In the genomic region with DNA sequence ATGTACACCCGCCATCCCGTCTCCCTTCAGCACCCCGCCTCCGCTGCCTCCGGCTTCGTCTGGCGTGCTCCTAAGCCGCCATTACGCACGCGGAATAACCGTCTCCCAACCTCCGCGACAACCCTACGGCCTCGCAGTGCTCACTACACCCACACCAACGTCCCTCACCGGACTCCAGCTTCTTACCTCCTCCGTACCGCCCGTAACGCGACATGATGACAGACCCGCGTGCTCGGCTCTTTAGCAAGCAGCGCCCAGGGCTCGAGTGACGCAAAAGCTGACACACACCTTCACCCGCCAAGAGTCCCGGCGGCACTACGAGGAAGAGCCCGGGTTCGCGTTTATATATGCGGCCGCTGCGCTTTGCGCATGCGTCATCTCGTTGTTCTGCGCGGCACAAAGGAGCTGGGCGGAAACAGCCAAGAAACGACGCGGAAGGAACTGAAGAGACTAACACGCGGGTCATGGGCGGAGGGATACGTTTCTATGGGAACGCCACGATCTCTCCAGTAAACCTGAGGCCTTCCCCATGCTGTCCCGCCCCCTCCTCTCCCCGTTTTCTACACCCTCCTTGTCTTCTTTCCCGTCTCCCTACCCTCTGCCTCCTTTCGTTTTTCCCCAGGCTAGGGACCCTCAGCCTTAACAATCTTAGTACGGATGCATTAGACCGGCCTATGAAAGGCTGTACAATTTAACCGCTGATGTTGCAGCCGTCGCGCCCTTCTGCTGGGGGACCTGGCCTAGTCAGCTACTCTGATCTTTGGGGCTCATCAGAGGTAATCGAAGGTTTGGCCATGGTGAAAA, we compare ENCODE assay signal across 1 cellular context.
A peak's percentile ranks its signal among the peaks of the same experiment; 100 is the strongest.
TF ChIP-seq lines count a peak whose summit lies in the region.

A gene (minus strand): TSS at position 319 of the 804 bp plus-strand sequence. CDS start 105 bp downstream, at position 214.

TF ChIP-seq in GM12878, 131 proteins besides CTCF, POLR2A, EP300 and RAD21 (continued from another document and continues in another):
- TF ChIP-seq, protein P1, sequence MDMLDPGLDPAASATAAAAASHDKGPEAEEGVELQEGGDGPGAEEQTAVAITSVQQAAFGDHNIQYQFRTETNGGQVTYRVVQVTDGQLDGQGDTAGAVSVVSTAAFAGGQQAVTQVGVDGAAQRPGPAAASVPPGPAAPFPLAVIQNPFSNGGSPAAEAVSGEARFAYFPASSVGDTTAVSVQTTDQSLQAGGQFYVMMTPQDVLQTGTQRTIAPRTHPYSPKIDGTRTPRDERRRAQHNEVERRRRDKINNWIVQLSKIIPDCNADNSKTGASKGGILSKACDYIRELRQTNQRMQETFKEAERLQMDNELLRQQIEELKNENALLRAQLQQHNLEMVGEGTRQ (IDR thresholded peaks at IDR 0.05; ENCODE audit: borderline replicate concordance, low read depth, low read length), result no peak
- peak; percentile 81 for TF ChIP-seq RELA (IDR thresholded peaks at IDR 0.05; ENCODE audit: borderline replicate concordance, partially characterized antibody)
- TF ChIP-seq, protein P2, sequence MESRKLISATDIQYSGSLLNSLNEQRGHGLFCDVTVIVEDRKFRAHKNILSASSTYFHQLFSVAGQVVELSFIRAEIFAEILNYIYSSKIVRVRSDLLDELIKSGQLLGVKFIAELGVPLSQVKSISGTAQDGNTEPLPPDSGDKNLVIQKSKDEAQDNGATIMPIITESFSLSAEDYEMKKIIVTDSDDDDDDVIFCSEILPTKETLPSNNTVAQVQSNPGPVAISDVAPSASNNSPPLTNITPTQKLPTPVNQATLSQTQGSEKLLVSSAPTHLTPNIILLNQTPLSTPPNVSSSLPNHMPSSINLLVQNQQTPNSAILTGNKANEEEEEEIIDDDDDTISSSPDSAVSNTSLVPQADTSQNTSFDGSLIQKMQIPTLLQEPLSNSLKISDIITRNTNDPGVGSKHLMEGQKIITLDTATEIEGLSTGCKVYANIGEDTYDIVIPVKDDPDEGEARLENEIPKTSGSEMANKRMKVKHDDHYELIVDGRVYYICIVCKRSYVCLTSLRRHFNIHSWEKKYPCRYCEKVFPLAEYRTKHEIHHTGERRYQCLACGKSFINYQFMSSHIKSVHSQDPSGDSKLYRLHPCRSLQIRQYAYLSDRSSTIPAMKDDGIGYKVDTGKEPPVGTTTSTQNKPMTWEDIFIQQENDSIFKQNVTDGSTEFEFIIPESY (IDR thresholded peaks at IDR 0.05), result peak; percentile 84
- TF ChIP-seq HDAC6 (IDR thresholded peaks at IDR 0.05; ENCODE audit: unreplicated experiment), result peak; percentile 100
- no peak for TF ChIP-seq ZNF384 (IDR thresholded peaks at IDR 0.05; ENCODE audit: borderline replicate concordance, low read depth, low read length)
- no peak for TF ChIP-seq MYB (IDR thresholded peaks at IDR 0.05; ENCODE audit: borderline replicate concordance, low read depth, low read length)
- no peak for TF ChIP-seq SREBF1 (IDR thresholded peaks at IDR 0.05; ENCODE audit: low read length)
- peak; percentile 95 for TF ChIP-seq SIN3A (IDR thresholded peaks at IDR 0.05; ENCODE audit: low read depth, low read length)
- TF ChIP-seq TAF1 (IDR thresholded peaks at IDR 0.05; ENCODE audit: borderline replicate concordance, low read depth, low read length), result peak; percentile 99
- TF ChIP-seq PML (IDR thresholded peaks at IDR 0.05; ENCODE audit: low read length), result peak; percentile 100
- peak; percentile 65; the same call in 1 of the 2 replicates for TF ChIP-seq IRF4 (IDR thresholded peaks at IDR 0.05; ENCODE audit: low read depth, low read length)
- no peak for TF ChIP-seq YBX1 (IDR thresholded peaks at IDR 0.05)
- peak; percentile 93 for TF ChIP-seq RB1 (IDR thresholded peaks at IDR 0.05; ENCODE audit: borderline replicate concordance)
- peak; percentile 51 for TF ChIP-seq RUNX3 (IDR thresholded peaks at IDR 0.05; ENCODE audit: low read length)
- TF ChIP-seq CBX5 (IDR thresholded peaks at IDR 0.05; ENCODE audit: low read depth), result peak; percentile 66; the same call in 1 of the 2 replicates
- TF ChIP-seq SUPT20H (IDR thresholded peaks at IDR 0.05; ENCODE audit: borderline replicate concordance, control insufficient read depth, low read depth, low read length), result no peak
- peak; percentile 83 for TF ChIP-seq CREB1 (IDR thresholded peaks at IDR 0.05; ENCODE audit: low read depth)
- peak; percentile 96 for TF ChIP-seq BACH1 (IDR thresholded peaks at IDR 0.05; ENCODE audit: borderline replicate concordance)
- TF ChIP-seq, protein P3, sequence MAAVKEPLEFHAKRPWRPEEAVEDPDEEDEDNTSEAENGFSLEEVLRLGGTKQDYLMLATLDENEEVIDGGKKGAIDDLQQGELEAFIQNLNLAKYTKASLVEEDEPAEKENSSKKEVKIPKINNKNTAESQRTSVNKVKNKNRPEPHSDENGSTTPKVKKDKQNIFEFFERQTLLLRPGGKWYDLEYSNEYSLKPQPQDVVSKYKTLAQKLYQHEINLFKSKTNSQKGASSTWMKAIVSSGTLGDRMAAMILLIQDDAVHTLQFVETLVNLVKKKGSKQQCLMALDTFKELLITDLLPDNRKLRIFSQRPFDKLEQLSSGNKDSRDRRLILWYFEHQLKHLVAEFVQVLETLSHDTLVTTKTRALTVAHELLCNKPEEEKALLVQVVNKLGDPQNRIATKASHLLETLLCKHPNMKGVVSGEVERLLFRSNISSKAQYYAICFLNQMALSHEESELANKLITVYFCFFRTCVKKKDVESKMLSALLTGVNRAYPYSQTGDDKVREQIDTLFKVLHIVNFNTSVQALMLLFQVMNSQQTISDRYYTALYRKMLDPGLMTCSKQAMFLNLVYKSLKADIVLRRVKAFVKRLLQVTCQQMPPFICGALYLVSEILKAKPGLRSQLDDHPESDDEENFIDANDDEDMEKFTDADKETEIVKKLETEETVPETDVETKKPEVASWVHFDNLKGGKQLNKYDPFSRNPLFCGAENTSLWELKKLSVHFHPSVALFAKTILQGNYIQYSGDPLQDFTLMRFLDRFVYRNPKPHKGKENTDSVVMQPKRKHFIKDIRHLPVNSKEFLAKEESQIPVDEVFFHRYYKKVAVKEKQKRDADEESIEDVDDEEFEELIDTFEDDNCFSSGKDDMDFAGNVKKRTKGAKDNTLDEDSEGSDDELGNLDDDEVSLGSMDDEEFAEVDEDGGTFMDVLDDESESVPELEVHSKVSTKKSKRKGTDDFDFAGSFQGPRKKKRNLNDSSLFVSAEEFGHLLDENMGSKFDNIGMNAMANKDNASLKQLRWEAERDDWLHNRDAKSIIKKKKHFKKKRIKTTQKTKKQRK (IDR thresholded peaks at IDR 0.05; ENCODE audit: low read depth, low read length), result no peak
- TF ChIP-seq FOXM1 (IDR thresholded peaks at IDR 0.05; ENCODE audit: low read depth, low read length), result peak; percentile 76; the same call in 1 of the 2 replicates
- peak; percentile 92; the same call in 1 of the 2 replicates for TF ChIP-seq ZBED1 (IDR thresholded peaks at IDR 0.05; ENCODE audit: borderline replicate concordance)
- TF ChIP-seq MTA3 (IDR thresholded peaks at IDR 0.05; ENCODE audit: borderline replicate concordance, low read length), result peak; percentile 45; the same call in 1 of the 2 replicates
- no peak for TF ChIP-seq RAD51 (IDR thresholded peaks at IDR 0.05)
- no peak for TF ChIP-seq STAT3 (IDR thresholded peaks at IDR 0.05; ENCODE audit: low read depth, low read length)
- TF ChIP-seq CHD2 (IDR thresholded peaks at IDR 0.05; ENCODE audit: borderline replicate concordance, low read depth, low read length), result peak; percentile 96
- peak; percentile 88 for TF ChIP-seq HDGF (IDR thresholded peaks at IDR 0.05)
- peak; percentile 42; the same call in 1 of the 2 replicates for TF ChIP-seq SMARCA5 (IDR thresholded peaks at IDR 0.05)
- TF ChIP-seq, protein P4, sequence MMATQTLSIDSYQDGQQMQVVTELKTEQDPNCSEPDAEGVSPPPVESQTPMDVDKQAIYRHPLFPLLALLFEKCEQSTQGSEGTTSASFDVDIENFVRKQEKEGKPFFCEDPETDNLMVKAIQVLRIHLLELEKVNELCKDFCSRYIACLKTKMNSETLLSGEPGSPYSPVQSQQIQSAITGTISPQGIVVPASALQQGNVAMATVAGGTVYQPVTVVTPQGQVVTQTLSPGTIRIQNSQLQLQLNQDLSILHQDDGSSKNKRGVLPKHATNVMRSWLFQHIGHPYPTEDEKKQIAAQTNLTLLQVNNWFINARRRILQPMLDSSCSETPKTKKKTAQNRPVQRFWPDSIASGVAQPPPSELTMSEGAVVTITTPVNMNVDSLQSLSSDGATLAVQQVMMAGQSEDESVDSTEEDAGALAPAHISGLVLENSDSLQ (IDR thresholded peaks at IDR 0.05), result no peak
- TF ChIP-seq CBX3 (IDR thresholded peaks at IDR 0.05; ENCODE audit: borderline replicate concordance, low read depth), result no peak
- peak; percentile 53; the same call in 1 of the 2 replicates for TF ChIP-seq MTA2 (IDR thresholded peaks at IDR 0.05; ENCODE audit: low read depth)
- TF ChIP-seq NR2F1 (conservative IDR thresholded peaks at IDR 0.05), result peak; percentile 48
- no peak for TF ChIP-seq NFXL1 (IDR thresholded peaks at IDR 0.05; ENCODE audit: borderline replicate concordance)
- TF ChIP-seq, protein P5, sequence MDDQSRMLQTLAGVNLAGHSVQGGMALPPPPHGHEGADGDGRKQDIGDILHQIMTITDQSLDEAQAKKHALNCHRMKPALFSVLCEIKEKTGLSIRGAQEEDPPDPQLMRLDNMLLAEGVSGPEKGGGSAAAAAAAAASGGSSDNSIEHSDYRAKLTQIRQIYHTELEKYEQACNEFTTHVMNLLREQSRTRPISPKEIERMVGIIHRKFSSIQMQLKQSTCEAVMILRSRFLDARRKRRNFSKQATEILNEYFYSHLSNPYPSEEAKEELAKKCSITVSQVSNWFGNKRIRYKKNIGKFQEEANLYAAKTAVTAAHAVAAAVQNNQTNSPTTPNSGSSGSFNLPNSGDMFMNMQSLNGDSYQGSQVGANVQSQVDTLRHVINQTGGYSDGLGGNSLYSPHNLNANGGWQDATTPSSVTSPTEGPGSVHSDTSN (IDR thresholded peaks at IDR 0.05; ENCODE audit: insufficient replicate concordance, low read depth, low read length), result peak; percentile 78
- TF ChIP-seq RBBP5 (conservative IDR thresholded peaks at IDR 0.05), result no peak
- peak; percentile 97 for TF ChIP-seq TCF3 (IDR thresholded peaks at IDR 0.05; ENCODE audit: borderline replicate concordance, insufficient read depth, low read depth, low read length)
- no peak for TF ChIP-seq PAX8 (IDR thresholded peaks at IDR 0.05)
- TF ChIP-seq BMI1 (IDR thresholded peaks at IDR 0.05; ENCODE audit: borderline replicate concordance), result peak; percentile 92
- TF ChIP-seq, protein P6, sequence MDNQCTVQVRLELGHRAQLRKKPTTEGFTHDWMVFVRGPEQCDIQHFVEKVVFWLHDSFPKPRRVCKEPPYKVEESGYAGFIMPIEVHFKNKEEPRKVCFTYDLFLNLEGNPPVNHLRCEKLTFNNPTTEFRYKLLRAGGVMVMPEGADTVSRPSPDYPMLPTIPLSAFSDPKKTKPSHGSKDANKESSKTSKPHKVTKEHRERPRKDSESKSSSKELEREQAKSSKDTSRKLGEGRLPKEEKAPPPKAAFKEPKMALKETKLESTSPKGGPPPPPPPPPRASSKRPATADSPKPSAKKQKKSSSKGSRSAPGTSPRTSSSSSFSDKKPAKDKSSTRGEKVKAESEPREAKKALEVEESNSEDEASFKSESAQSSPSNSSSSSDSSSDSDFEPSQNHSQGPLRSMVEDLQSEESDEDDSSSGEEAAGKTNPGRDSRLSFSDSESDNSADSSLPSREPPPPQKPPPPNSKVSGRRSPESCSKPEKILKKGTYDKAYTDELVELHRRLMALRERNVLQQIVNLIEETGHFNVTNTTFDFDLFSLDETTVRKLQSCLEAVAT (IDR thresholded peaks at IDR 0.05), result peak; percentile 98
- TF ChIP-seq TARDBP (IDR thresholded peaks at IDR 0.05; ENCODE audit: borderline replicate concordance), result peak; percentile 79; the same call in 1 of the 2 replicates
- TF ChIP-seq ZNF207 (IDR thresholded peaks at IDR 0.05; ENCODE audit: borderline replicate concordance), result peak; percentile 96
- TF ChIP-seq SP1 (IDR thresholded peaks at IDR 0.05; ENCODE audit: low read depth, low read length), result no peak
- peak; percentile 82 for TF ChIP-seq PAX5 (IDR thresholded peaks at IDR 0.05; ENCODE audit: borderline replicate concordance, low read depth, low read length)
- TF ChIP-seq, protein P7, sequence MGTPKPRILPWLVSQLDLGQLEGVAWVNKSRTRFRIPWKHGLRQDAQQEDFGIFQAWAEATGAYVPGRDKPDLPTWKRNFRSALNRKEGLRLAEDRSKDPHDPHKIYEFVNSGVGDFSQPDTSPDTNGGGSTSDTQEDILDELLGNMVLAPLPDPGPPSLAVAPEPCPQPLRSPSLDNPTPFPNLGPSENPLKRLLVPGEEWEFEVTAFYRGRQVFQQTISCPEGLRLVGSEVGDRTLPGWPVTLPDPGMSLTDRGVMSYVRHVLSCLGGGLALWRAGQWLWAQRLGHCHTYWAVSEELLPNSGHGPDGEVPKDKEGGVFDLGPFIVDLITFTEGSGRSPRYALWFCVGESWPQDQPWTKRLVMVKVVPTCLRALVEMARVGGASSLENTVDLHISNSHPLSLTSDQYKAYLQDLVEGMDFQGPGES (IDR thresholded peaks at IDR 0.05), result no peak
- TF ChIP-seq ASH2L (IDR thresholded peaks at IDR 0.05; ENCODE audit: borderline replicate concordance, low read depth), result no peak
- peak; percentile 76; the same call in 1 of the 2 replicates for TF ChIP-seq CHD1 (IDR thresholded peaks at IDR 0.05; ENCODE audit: low read depth, low read length)
- TF ChIP-seq, protein P8, sequence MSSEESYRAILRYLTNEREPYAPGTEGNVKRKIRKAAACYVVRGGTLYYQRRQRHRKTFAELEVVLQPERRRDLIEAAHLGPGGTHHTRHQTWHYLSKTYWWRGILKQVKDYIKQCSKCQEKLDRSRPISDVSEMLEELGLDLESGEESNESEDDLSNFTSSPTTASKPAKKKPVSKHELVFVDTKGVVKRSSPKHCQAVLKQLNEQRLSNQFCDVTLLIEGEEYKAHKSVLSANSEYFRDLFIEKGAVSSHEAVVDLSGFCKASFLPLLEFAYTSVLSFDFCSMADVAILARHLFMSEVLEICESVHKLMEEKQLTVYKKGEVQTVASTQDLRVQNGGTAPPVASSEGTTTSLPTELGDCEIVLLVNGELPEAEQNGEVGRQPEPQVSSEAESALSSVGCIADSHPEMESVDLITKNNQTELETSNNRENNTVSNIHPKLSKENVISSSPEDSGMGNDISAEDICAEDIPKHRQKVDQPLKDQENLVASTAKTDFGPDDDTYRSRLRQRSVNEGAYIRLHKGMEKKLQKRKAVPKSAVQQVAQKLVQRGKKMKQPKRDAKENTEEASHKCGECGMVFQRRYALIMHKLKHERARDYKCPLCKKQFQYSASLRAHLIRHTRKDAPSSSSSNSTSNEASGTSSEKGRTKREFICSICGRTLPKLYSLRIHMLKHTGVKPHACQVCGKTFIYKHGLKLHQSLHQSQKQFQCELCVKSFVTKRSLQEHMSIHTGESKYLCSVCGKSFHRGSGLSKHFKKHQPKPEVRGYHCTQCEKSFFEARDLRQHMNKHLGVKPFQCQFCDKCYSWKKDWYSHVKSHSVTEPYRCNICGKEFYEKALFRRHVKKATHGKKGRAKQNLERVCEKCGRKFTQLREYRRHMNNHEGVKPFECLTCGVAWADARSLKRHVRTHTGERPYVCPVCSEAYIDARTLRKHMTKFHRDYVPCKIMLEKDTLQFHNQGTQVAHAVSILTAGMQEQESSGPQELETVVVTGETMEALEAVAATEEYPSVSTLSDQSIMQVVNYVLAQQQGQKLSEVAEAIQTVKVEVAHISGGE (CRISPR knock-in tag; IDR thresholded peaks at IDR 0.05), result peak; percentile 22; the same call in 1 of the 2 replicates
- peak; percentile 100 for TF ChIP-seq POLR2AphosphoS2 (IDR thresholded peaks at IDR 0.05; ENCODE audit: low read depth, low read length)
- no peak for TF ChIP-seq CEBPB (IDR thresholded peaks at IDR 0.05; ENCODE audit: borderline replicate concordance in 1 of 2, low read depth in 2 of 2, low read length in 2 of 2)
- 0 out of 2 replicates have a peak, but pooled peaks have one; percentile 4 for TF ChIP-seq SMC3 (IDR thresholded peaks at IDR 0.05; ENCODE audit: borderline replicate concordance, low read length)
- TF ChIP-seq ZSCAN29 (IDR thresholded peaks at IDR 0.05), result peak; percentile 52; the same call in 1 of the 2 replicates
